ENCODE assay signal across 8 cellular contexts in genomic region chr21:37220433-37220980, GRCh38. TPM values are rescaled to one million over a fixed set of nuclear protein-coding genes. Genes with fewer than 3 reads are reported as not detected.
A peak's percentile ranks its signal among the peaks of the same experiment; 100 is the strongest.
DNase-seq lines count a peak whose midpoint lies in the region; ATAC-seq and TF ChIP-seq lines count a peak whose summit lies in the region.

No MANE protein-coding gene starts in this region.

- H3K4me1 Mint-ChIP-seq in activated CD4-positive, alpha-beta memory T cell treated with anti-CD3 and anti-CD28 coated beads for 36 hours (ENCODE audit: low read depth), result peaks cover 31% of the 10 kb centered on the region

- no peaks in the 10 kb centered on the region for H3K9me3 ChIP-seq in muscle layer of duodenum (ENCODE audit: control insufficient read depth in 1 of 2, low read length in 2 of 2)
- no peaks in the 10 kb centered on the region for H3K9me3 ChIP-seq in upper lobe of left lung

- H3K36me3 ChIP-seq in muscle layer of duodenum (ENCODE audit: control insufficient read depth in 1 of 2, insufficient read depth in 2 of 2, low read length in 2 of 2) (peaks cover 18 to 22% of the 10 kb centered on the region in 2 donors), upper lobe of left lung (peaks cover 8 to 24% (median 18%) of the 10 kb centered on the region in 4 donors)

- H3K27ac ChIP-seq in epithelial cell of prostate (peak overlapping the region; percentile 34), muscle layer of duodenum (ENCODE audit: low read length) (peak overlapping the region; percentile 45), upper lobe of left lung (peak overlapping the region; percentile 79 to 86 (median 83))

- no peaks in the 10 kb centered on the region for H3K27me3 ChIP-seq in muscle layer of duodenum (ENCODE audit: low read depth, low read length)
- H3K27me3 ChIP-seq in upper lobe of left lung, result no peaks in the 10 kb centered on the region

- H3K4me1 ChIP-seq in muscle layer of duodenum (ENCODE audit: control insufficient read depth in 1 of 2, insufficient read depth in 2 of 2, low read length in 2 of 2), result peaks cover 3 to 7% of the 10 kb centered on the region in 2 donors
- H3K4me1 ChIP-seq in upper lobe of left lung, result peaks cover 6 to 16% (median 11%) of the 10 kb centered on the region in 4 donors

- ATAC-seq in HG02571 (IDR thresholded peaks at IDR 0.05; ENCODE audit: unreplicated experiment) (peak; percentile 28), upper lobe of left lung (ENCODE audit: low FRiP score in 2 of 2) (peak; percentile 76 to 77)

- H3K4me3 ChIP-seq in muscle layer of duodenum (ENCODE audit: low read depth in 1 of 2, low read length in 2 of 2) (peak overlapping the region; percentile 86 to 96), upper lobe of left lung (peak overlapping the region; percentile 29 to 82 (median 66))

- POLR2A ChIA-PET in activated CD4-positive, alpha-beta memory T cell treated with anti-CD3 and anti-CD28 coated beads for 36 hours (lab: Charles Lee), result interaction anchor here (1.1 to 2.0 kb wide), 6 partner anchors 13 to 343 kb away, joined by 4 to 8 read pairs (median 8); partner anchors contain the start of genes DYRK1A and VPS26C

- peak; percentile 80 for DNase-seq in activated CD8-positive, alpha-beta memory T cell treated with anti-CD3 and anti-CD28 coated beads for 24 hours
- no peak for DNase-seq in activated CD8-positive, alpha-beta memory T cell treated with anti-CD3 and anti-CD28 coated beads, Interleukin-2, amount 50 U/mL, for 4 hours
- DNase-seq in MV-4-11 (lab: John Stamatoyannopoulos, UW) (peak; percentile 69), epithelial cell of prostate (ENCODE audit: low read depth, low spot score) (no peak), upper lobe of left lung (peak in 1 of 2 donors; percentile 32)
- DNase-seq in activated CD4-positive, alpha-beta memory T cell treated with anti-CD3 and anti-CD28 coated beads for 36 hours, result peak; percentile 49

- H3K4me3 Mint-ChIP-seq in activated CD4-positive, alpha-beta memory T cell treated with anti-CD3 and anti-CD28 coated beads for 36 hours, result peak overlapping the region; percentile 86

- H3K9me3 Mint-ChIP-seq in activated CD4-positive, alpha-beta memory T cell treated with anti-CD3 and anti-CD28 coated beads for 36 hours, result peaks cover 2% of the 10 kb centered on the region

- CTCF ChIA-PET in activated CD4-positive, alpha-beta memory T cell treated with anti-CD3 and anti-CD28 coated beads for 36 hours (lab: Charles Lee), result interaction anchor here (0.8 to 1.1 kb wide), 6 partner anchors 9 to 345 kb away, joined by 3 to 5 read pairs (median 4); partner anchors contain the start of genes DYRK1A and VPS26C

- intact Hi-C loops in activated CD4-positive, alpha-beta memory T cell treated with anti-CD3 and anti-CD28 coated beads for 36 hours (cut with micrococcal nuclease), result loop anchor here (2.0 to 10.0 kb wide), 3 partner anchors 38 to 344 kb away; partner anchors contain the start of genes PIGP and TTC3

- no peak for TF ChIP-seq EP300 in upper lobe of left lung (IDR thresholded peaks at IDR 0.05)

- no peaks in the 10 kb centered on the region for H3K27me3 Mint-ChIP-seq in activated CD4-positive, alpha-beta memory T cell treated with anti-CD3 and anti-CD28 coated beads for 36 hours

- peak overlapping the region; percentile 96 for H3K27ac Mint-ChIP-seq in activated CD4-positive, alpha-beta memory T cell treated with anti-CD3 and anti-CD28 coated beads for 36 hours

- TF ChIP-seq CTCF in upper lobe of left lung (IDR thresholded peaks at IDR 0.05), result peak in 2 of 6 experiments; percentile 23 to 25

- TF ChIP-seq POLR2A in upper lobe of left lung (IDR thresholded peaks at IDR 0.05), result no peak

- WGBS in upper lobe of left lung, 2 donors, result 2 to 18% methylated on average over 5 to 35 of the region's 35 CpGs

- H3K36me3 Mint-ChIP-seq in activated CD4-positive, alpha-beta memory T cell treated with anti-CD3 and anti-CD28 coated beads for 36 hours, result peaks cover 23% of the 10 kb centered on the region

RNA-seq across cellular contexts. Expression of gene VPS26C, which starts 46.6 kb away (rescaled TPM):
- total RNA-seq in activated CD4-positive, alpha-beta memory T cell treated with anti-CD3 and anti-CD28 coated beads for 36 hours, result 10 to 100 TPM; 50.3 to 57.2 TPM
- 10 to 100 TPM; 52.1 to 95.3 (median 65.0) TPM for total RNA-seq in upper lobe of left lung

Comparison
In these comparisons a context has a peak if more than half of its experiments do, and no peak if none do; other contexts are left out.
1. DNase-seq: peak in activated CD8-positive, alpha-beta memory T cell treated with anti-CD3 and anti-CD28 coated beads for 24 hours (single experiment), MV-4-11 (single experiment) and activated CD4-positive, alpha-beta memory T cell treated with anti-CD3 and anti-CD28 coated beads for 36 hours (single experiment); none in activated CD8-positive, alpha-beta memory T cell treated with anti-CD3 and anti-CD28 coated beads, Interleukin-2, amount 50 U/mL, for 4 hours (single experiment) and epithelial cell of prostate (single experiment).
2. Peak in every context shown above with its lines, with median percentiles within 50 percentile points of each other: H3K27ac ChIP-seq.